In genomic region chr2:10150436-10150835, GRCh38 we compare ENCODE assay signal across 15 cellular contexts. TPM values are rescaled to one million over a fixed set of nuclear protein-coding genes. Genes with fewer than 3 reads are reported as not detected.
DNase-seq lines count a peak whose midpoint lies in the region; ATAC-seq and TF ChIP-seq lines count a peak whose summit lies in the region.
"Had no signal": no experiment of that assay in that cellular context is flagged by ENCODE, and none has a peak within 500 bp of the region (broad histone marks: within the 10 kb centered on the region; RNA-seq: fewer than 3 reads in every experiment).

No MANE protein-coding gene starts in this region.

- no peak overlapping the region for H3K27ac ChIP-seq in naive thymus-derived CD4-positive, alpha-beta T cell (ENCODE audit: low read depth, low read length)
- H3K27ac ChIP-seq: BLaER1 treated with 17β-estradiol and CSF1 and Interleukin-3, amounts not matched to agents 10 nM and 100 nM had no signal

- H3K4me3 Mint-ChIP-seq in activated T-helper 17 cell treated with anti-CD3 and anti-CD28 coated beads, Interleukin-2, amount 50 U/mL, for 72 hours = peak overlapping the region; percentile 7
- peak overlapping the region; percentile 1 to 81 (median 46) for H3K4me3 Mint-ChIP-seq in naive thymus-derived CD4-positive, alpha-beta T cell

- H3K27ac Mint-ChIP-seq in activated T-helper 17 cell treated with anti-CD3 and anti-CD28 coated beads, Interleukin-2, amount 50 U/mL, for 72 hours = no peak overlapping the region
- peak overlapping the region in 5 of 9 donors; percentile 9 to 81 (median 14) for H3K27ac Mint-ChIP-seq in naive thymus-derived CD4-positive, alpha-beta T cell

- H3K4me1 Mint-ChIP-seq in activated T-helper 17 cell treated with anti-CD3 and anti-CD28 coated beads, Interleukin-2, amount 50 U/mL, for 72 hours = peaks cover 11% of the 10 kb centered on the region
- H3K4me1 Mint-ChIP-seq in naive thymus-derived CD4-positive, alpha-beta T cell = peaks cover 6 to 28% (median 15%) of the 10 kb centered on the region in 7 donors

- no peak for TF ChIP-seq POLR2A in erythroblast (IDR thresholded peaks at IDR 0.05; ENCODE audit: low read length)

- H3K9me3 Mint-ChIP-seq in activated T-helper 17 cell treated with anti-CD3 and anti-CD28 coated beads, Interleukin-2, amount 50 U/mL, for 72 hours = no peaks in the 10 kb centered on the region
- H3K9me3 Mint-ChIP-seq in naive thymus-derived CD4-positive, alpha-beta T cell = no peaks in the 10 kb centered on the region

- no peaks in the 10 kb centered on the region for H3K27me3 ChIP-seq in naive thymus-derived CD4-positive, alpha-beta T cell (ENCODE audit: control insufficient read depth in 2 of 2, insufficient read depth in 2 of 2, low read length in 2 of 2)
- H3K27me3 ChIP-seq: BLaER1 treated with 17β-estradiol and CSF1 and Interleukin-3, amounts not matched to agents 10 nM and 100 nM had no signal

- peak; percentile 9 for DNase-seq in activated effector memory CD4-positive, alpha-beta T cell treated with anti-CD3 and anti-CD28 coated beads, Interleukin-2, amount 50 U/mL, for 16 hours
- no peak for DNase-seq in activated effector memory CD4-positive, alpha-beta T cell treated with Interleukin-2 at 50 U/mL for 16 hours
- DNase-seq in Jurkat, Clone E6-1 (ENCODE audit: low read depth, low spot score) = peak; percentile 61
- DNase-seq in naive thymus-derived CD4-positive, alpha-beta T cell = peak in 3 of 9 donors; percentile 14 to 34 (median 16)
- DNase-seq in erythroblast (lab: John Stamatoyannopoulos, UW) = no peak
- DNase-seq: NCI-H1105, NCI-H1694 treated with DMSO at 0.1 percent for 48 hours, NCI-H2227 treated with DMSO at 0.1 percent for 48 hours, NCI-H510A treated with DMSO at 0.1 percent for 48 hours, NCI-H774, Right ventricle myocardium superior had no signal

- CTCF ChIA-PET in naive thymus-derived CD4-positive, alpha-beta T cell (lab: Charles Lee) = no interaction called here

- no peak overlapping the region for H3K4me3 ChIP-seq in Jurkat, Clone E6-1 (ENCODE audit: low read length)
- no peak overlapping the region for H3K4me3 ChIP-seq in naive thymus-derived CD4-positive, alpha-beta T cell (ENCODE audit: low read length)
- H3K4me3 ChIP-seq: BLaER1 treated with 17β-estradiol and CSF1 and Interleukin-3, amounts not matched to agents 10 nM and 100 nM; K562 had no signal

- intact Hi-C loops in naive thymus-derived CD4-positive, alpha-beta T cell (cut with micrococcal nuclease) = no loop called here

- H3K4me1 ChIP-seq in naive thymus-derived CD4-positive, alpha-beta T cell (ENCODE audit: control insufficient read depth in 2 of 2, insufficient read depth in 2 of 2, low read length in 2 of 2) = no peaks in the 10 kb centered on the region

- no peaks in the 10 kb centered on the region for H3K27me3 Mint-ChIP-seq in activated T-helper 17 cell treated with anti-CD3 and anti-CD28 coated beads, Interleukin-2, amount 50 U/mL, for 72 hours
- no peaks in the 10 kb centered on the region for H3K27me3 Mint-ChIP-seq in naive thymus-derived CD4-positive, alpha-beta T cell

- ATAC-seq in activated T-helper 17 cell treated with anti-CD3 and anti-CD28 coated beads, Interleukin-2, amount 50 U/mL, for 72 hours (replicated peaks) = no peak
- ATAC-seq in naive thymus-derived CD4-positive, alpha-beta T cell = peak; percentile 51
- ATAC-seq in GM19463 (IDR thresholded peaks at IDR 0.05; ENCODE audit: unreplicated experiment) = no peak
- ATAC-seq: K562 had no signal

- H3K9me3 ChIP-seq in naive thymus-derived CD4-positive, alpha-beta T cell (ENCODE audit: control insufficient read depth in 2 of 3, low read length in 3 of 3) = no peaks in the 10 kb centered on the region
- H3K9me3 ChIP-seq: BLaER1 treated with 17β-estradiol and CSF1 and Interleukin-3, amounts not matched to agents 10 nM and 100 nM had no signal

- H3K36me3 Mint-ChIP-seq in activated T-helper 17 cell treated with anti-CD3 and anti-CD28 coated beads, Interleukin-2, amount 50 U/mL, for 72 hours (ENCODE audit: low read depth) = peaks cover 41% of the 10 kb centered on the region
- H3K36me3 Mint-ChIP-seq in naive thymus-derived CD4-positive, alpha-beta T cell = peaks cover 0 to 16% (median 0%) of the 10 kb centered on the region in 5 donors

- POLR2A ChIA-PET in naive thymus-derived CD4-positive, alpha-beta T cell (lab: Charles Lee) = no interaction called here

- H3K36me3 ChIP-seq in naive thymus-derived CD4-positive, alpha-beta T cell (ENCODE audit: control insufficient read depth in 2 of 3, insufficient read depth in 3 of 3, low read length in 3 of 3) = no peaks in the 10 kb centered on the region

RNA-seq across cellular contexts. Expression of gene RRM2, which starts 27.9 kb away (rescaled TPM):
- polyA plus RNA-seq in Jurkat, Clone E6-1 (2012; ENCODE audit: insufficient read depth, insufficient read length) = 564 TPM
- total RNA-seq in activated T-helper 17 cell treated with anti-CD3 and anti-CD28 coated beads, Interleukin-2, amount 50 U/mL, for 72 hours = 100 to 1,000 TPM; 515 to 567 TPM
- total RNA-seq in naive thymus-derived CD4-positive, alpha-beta T cell = 100 to 1,000 TPM in 1 of 5 experiments, 1 to 10 TPM in 1, under 1 TPM in 3; 0.13 to 330 (median 0.51) TPM
- not detected for polyA plus RNA-seq in naive thymus-derived CD4-positive, alpha-beta T cell

Comparison
In these comparisons a context has a peak if more than half of its experiments do, and no peak if none do; other contexts are left out.
1. DNase-seq: peak in activated effector memory CD4-positive, alpha-beta T cell treated with anti-CD3 and anti-CD28 coated beads, Interleukin-2, amount 50 U/mL, for 16 hours (single experiment) and Jurkat, Clone E6-1 (single experiment); none in activated effector memory CD4-positive, alpha-beta T cell treated with Interleukin-2 at 50 U/mL for 16 hours (single experiment) and erythroblast (0 of 2).